Comparison of ENCODE assay signal across 1 cellular context in the genomic region with DNA sequence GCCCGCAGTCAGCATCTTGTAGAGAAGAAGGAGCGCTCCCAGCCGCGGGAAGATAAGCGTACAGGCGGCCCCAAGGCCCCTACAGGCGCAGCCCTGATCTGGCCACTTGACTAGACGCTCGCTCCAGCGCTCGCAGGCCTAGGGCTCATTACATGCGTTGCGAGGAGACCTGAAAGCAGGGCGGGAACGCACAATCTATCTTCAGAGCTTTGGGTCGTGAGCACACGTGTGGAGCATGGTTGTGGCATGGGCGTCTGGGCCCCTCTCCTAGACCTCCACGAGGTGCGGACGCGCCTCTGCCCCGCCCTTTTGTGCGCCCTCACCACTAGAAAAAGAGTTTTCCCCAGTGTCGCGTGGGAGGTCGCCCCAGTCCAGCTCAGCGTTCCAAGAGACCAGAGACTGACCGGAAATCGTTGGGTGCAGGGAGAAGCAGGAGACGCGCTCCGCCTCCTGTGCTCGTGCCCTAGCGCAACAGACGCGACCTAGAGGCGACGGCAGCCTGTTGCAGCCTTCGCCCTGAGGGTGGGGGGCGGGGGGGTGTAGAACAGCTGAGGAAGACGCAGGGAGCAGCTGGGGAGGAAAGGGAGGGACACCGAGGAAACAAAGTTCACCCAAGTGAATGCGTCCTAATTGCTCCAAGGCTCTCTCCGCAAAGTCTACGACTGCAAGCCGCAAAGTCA.
TF ChIP-seq lines count a peak whose summit lies in the region.

No MANE protein-coding gene starts in this region.

TF ChIP-seq in K562, 482 proteins besides CTCF, POLR2A, EP300 and RAD21 (continued from another document and continues in another):
- TF ChIP-seq, protein P1, sequence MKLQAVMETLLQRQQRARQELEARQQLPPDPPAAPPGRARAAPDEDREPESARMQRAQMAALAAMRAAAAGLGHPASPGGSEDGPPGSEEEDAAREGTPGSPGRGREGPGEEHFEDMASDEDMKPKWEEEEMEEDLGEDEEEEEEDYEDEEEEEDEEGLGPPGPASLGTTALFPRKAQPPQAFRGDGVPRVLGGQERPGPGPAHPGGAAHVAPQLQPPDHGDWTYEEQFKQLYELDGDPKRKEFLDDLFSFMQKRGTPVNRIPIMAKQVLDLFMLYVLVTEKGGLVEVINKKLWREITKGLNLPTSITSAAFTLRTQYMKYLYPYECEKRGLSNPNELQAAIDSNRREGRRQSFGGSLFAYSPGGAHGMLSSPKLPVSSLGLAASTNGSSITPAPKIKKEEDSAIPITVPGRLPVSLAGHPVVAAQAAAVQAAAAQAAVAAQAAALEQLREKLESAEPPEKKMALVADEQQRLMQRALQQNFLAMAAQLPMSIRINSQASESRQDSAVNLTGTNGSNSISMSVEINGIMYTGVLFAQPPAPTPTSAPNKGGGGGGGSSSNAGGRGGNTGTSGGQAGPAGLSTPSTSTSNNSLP (IDR thresholded peaks at IDR 0.05; ENCODE audit: borderline replicate concordance, low read depth, low read length): no peak
- TF ChIP-seq TARDBP (IDR thresholded peaks at IDR 0.05) (no peak), CBX3 (IDR thresholded peaks at IDR 0.05; ENCODE audit: borderline replicate concordance in 1 of 2, low read length in 2 of 2) (peak in 1 of 2 experiments; percentile 21; a peak in 1 of 3 replicates), BHLHE40 (IDR thresholded peaks at IDR 0.05; ENCODE audit: low read length) (no peak), MXI1 (IDR thresholded peaks at IDR 0.05; ENCODE audit: low read depth, low read length) (no peak), IRF2 (CRISPR knock-in tag; IDR thresholded peaks at IDR 0.05) (no peak), PHF8 (IDR thresholded peaks at IDR 0.05; ENCODE audit: borderline replicate concordance, low read length) (0 out of 2 replicates have a peak, but pooled peaks have one; percentile 14), ZBTB17 (CRISPR knock-in tag; IDR thresholded peaks at IDR 0.05) (no peak), POLR2G (IDR thresholded peaks at IDR 0.05; ENCODE audit: low read depth, low read length) (peak; percentile 75), TEAD1 (CRISPR knock-in tag; IDR thresholded peaks at IDR 0.05) (peak in 1 of 2 experiments; percentile 73; a peak in 1 of 4 replicates), DDX20 (tag; IDR thresholded peaks at IDR 0.05; ENCODE audit: low read depth) (no peak), FOXA3 (CRISPR knock-in tag; conservative IDR thresholded peaks at IDR 0.05 in 1 of 2, IDR thresholded peaks at IDR 0.05 in 1 of 2) (peak in 1 of 2 experiments; percentile 88; a peak in 1 of 4 replicates), ZEB2 (IDR thresholded peaks at IDR 0.05) (no peak), ZC3H11A (IDR thresholded peaks at IDR 0.05; ENCODE audit: low read depth, low read length) (no peak)
- TF ChIP-seq, protein P2, sequence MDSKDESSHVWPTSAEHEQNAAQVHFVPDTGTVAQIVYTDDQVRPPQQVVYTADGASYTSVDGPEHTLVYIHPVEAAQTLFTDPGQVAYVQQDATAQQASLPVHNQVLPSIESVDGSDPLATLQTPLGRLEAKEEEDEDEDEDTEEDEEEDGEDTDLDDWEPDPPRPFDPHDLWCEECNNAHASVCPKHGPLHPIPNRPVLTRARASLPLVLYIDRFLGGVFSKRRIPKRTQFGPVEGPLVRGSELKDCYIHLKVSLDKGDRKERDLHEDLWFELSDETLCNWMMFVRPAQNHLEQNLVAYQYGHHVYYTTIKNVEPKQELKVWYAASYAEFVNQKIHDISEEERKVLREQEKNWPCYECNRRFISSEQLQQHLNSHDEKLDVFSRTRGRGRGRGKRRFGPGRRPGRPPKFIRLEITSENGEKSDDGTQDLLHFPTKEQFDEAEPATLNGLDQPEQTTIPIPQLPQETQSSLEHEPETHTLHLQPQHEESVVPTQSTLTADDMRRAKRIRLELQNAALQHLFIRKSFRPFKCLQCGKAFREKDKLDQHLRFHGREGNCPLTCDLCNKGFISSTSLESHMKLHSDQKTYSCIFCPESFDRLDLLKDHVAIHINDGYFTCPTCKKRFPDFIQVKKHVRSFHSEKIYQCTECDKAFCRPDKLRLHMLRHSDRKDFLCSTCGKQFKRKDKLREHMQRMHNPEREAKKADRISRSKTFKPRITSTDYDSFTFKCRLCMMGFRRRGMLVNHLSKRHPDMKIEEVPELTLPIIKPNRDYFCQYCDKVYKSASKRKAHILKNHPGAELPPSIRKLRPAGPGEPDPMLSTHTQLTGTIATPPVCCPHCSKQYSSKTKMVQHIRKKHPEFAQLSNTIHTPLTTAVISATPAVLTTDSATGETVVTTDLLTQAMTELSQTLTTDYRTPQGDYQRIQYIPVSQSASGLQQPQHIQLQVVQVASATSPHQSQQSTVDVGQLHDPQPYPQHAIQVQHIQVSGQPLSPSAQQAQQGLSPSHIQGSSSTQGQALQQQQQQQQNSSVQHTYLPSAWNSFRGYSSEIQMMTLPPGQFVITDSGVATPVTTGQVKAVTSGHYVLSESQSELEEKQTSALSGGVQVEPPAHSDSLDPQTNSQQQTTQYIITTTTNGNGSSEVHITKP (IDR thresholded peaks at IDR 0.05; ENCODE audit: partially characterized antibody): no peak
- TF ChIP-seq, protein P3, sequence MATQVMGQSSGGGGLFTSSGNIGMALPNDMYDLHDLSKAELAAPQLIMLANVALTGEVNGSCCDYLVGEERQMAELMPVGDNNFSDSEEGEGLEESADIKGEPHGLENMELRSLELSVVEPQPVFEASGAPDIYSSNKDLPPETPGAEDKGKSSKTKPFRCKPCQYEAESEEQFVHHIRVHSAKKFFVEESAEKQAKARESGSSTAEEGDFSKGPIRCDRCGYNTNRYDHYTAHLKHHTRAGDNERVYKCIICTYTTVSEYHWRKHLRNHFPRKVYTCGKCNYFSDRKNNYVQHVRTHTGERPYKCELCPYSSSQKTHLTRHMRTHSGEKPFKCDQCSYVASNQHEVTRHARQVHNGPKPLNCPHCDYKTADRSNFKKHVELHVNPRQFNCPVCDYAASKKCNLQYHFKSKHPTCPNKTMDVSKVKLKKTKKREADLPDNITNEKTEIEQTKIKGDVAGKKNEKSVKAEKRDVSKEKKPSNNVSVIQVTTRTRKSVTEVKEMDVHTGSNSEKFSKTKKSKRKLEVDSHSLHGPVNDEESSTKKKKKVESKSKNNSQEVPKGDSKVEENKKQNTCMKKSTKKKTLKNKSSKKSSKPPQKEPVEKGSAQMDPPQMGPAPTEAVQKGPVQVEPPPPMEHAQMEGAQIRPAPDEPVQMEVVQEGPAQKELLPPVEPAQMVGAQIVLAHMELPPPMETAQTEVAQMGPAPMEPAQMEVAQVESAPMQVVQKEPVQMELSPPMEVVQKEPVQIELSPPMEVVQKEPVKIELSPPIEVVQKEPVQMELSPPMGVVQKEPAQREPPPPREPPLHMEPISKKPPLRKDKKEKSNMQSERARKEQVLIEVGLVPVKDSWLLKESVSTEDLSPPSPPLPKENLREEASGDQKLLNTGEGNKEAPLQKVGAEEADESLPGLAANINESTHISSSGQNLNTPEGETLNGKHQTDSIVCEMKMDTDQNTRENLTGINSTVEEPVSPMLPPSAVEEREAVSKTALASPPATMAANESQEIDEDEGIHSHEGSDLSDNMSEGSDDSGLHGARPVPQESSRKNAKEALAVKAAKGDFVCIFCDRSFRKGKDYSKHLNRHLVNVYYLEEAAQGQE (CRISPR knock-in tag; IDR thresholded peaks at IDR 0.05; ENCODE audit: low read depth): no peak
- TF ChIP-seq, protein P4, sequence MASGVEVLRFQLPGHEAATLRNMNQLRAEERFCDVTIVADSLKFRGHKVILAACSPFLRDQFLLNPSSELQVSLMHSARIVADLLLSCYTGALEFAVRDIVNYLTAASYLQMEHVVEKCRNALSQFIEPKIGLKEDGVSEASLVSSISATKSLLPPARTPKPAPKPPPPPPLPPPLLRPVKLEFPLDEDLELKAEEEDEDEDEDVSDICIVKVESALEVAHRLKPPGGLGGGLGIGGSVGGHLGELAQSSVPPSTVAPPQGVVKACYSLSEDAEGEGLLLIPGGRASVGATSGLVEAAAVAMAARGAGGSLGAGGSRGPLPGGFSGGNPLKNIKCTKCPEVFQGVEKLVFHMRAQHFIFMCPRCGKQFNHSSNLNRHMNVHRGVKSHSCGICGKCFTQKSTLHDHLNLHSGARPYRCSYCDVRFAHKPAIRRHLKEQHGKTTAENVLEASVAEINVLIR (CRISPR knock-in tag; IDR thresholded peaks at IDR 0.05): no peak
- TF ChIP-seq, protein P5, sequence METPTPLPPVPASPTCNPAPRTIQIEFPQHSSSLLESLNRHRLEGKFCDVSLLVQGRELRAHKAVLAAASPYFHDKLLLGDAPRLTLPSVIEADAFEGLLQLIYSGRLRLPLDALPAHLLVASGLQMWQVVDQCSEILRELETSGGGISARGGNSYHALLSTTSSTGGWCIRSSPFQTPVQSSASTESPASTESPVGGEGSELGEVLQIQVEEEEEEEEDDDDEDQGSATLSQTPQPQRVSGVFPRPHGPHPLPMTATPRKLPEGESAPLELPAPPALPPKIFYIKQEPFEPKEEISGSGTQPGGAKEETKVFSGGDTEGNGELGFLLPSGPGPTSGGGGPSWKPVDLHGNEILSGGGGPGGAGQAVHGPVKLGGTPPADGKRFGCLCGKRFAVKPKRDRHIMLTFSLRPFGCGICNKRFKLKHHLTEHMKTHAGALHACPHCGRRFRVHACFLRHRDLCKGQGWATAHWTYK (CRISPR knock-in tag; IDR thresholded peaks at IDR 0.05): no peak
- TF ChIP-seq, protein P6, sequence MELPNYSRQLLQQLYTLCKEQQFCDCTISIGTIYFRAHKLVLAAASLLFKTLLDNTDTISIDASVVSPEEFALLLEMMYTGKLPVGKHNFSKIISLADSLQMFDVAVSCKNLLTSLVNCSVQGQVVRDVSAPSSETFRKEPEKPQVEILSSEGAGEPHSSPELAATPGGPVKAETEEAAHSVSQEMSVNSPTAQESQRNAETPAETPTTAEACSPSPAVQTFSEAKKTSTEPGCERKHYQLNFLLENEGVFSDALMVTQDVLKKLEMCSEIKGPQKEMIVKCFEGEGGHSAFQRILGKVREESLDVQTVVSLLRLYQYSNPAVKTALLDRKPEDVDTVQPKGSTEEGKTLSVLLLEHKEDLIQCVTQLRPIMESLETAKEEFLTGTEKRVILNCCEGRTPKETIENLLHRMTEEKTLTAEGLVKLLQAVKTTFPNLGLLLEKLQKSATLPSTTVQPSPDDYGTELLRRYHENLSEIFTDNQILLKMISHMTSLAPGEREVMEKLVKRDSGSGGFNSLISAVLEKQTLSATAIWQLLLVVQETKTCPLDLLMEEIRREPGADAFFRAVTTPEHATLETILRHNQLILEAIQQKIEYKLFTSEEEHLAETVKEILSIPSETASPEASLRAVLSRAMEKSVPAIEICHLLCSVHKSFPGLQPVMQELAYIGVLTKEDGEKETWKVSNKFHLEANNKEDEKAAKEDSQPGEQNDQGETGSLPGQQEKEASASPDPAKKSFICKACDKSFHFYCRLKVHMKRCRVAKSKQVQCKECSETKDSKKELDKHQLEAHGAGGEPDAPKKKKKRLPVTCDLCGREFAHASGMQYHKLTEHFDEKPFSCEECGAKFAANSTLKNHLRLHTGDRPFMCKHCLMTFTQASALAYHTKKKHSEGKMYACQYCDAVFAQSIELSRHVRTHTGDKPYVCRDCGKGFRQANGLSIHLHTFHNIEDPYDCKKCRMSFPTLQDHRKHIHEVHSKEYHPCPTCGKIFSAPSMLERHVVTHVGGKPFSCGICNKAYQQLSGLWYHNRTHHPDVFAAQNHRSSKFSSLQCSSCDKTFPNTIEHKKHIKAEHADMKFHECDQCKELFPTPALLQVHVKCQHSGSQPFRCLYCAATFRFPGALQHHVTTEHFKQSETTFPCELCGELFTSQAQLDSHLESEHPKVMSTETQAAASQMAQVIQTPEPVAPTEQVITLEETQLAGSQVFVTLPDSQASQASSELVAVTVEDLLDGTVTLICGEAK (IDR thresholded peaks at IDR 0.05): no peak
- TF ChIP-seq, protein P6 (CRISPR knock-in tag; IDR thresholded peaks at IDR 0.05): peak; percentile 53; the same call in 1 of the 2 replicates
- TF ChIP-seq, protein P7, sequence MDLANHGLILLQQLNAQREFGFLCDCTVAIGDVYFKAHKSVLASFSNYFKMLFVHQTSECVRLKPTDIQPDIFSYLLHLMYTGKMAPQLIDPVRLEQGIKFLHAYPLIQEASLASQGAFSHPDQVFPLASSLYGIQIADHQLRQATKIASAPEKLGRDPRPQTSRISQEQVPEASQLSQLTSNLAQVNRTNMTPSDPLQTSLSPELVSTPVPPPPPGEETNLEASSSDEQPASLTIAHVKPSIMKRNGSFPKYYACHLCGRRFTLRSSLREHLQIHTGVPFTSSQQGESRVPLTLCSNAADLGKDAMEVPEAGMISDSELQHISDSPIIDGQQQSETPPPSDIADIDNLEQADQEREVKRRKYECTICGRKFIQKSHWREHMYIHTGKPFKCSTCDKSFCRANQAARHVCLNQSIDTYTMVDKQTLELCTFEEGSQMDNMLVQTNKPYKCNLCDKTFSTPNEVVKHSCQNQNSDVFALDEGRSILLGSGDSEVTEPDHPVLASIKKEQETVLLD (IDR thresholded peaks at IDR 0.05): no peak
- TF ChIP-seq, protein P8, sequence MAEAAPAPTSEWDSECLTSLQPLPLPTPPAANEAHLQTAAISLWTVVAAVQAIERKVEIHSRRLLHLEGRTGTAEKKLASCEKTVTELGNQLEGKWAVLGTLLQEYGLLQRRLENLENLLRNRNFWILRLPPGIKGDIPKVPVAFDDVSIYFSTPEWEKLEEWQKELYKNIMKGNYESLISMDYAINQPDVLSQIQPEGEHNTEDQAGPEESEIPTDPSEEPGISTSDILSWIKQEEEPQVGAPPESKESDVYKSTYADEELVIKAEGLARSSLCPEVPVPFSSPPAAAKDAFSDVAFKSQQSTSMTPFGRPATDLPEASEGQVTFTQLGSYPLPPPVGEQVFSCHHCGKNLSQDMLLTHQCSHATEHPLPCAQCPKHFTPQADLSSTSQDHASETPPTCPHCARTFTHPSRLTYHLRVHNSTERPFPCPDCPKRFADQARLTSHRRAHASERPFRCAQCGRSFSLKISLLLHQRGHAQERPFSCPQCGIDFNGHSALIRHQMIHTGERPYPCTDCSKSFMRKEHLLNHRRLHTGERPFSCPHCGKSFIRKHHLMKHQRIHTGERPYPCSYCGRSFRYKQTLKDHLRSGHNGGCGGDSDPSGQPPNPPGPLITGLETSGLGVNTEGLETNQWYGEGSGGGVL (CRISPR knock-in tag; IDR thresholded peaks at IDR 0.05): no peak
